ENCODE assay signal across 7 cellular contexts in the genomic region with DNA sequence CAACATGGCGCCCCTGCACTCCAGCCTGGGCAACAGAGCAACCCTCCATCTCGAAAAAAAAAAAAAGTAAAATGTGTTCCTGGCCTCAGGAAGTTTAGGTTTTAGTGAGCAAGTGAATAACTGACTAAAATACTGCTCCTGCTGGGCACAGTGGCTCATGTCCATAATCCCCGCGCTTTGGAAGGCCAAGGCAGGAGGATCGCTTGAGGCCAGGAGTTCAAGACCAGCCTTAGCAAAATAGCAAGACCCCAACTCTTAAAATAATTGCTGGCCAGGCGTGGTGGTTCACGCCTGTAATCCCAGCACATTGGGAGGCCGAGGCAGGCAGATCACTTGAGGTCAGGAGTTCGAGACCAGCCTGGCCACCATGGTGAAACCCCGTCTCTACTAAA. TPM values are rescaled to one million over a fixed set of nuclear protein-coding genes. Genes with fewer than 3 reads are reported as not detected.
DNase-seq lines count a peak whose midpoint lies in the region; ATAC-seq and TF ChIP-seq lines count a peak whose summit lies in the region.
"Not testable (repeated sequence)": the region's sequence is repeated elsewhere in the genome, so short reads cannot be mapped to it uniquely, and the experiment has no call there.

No MANE protein-coding gene starts in this region.

- H4K20me1 ChIP-seq in KMS-11 (ENCODE audit: insufficient read depth): peaks cover 13% of the 10 kb centered on the region; the same call in 1 of the 2 replicates

- not testable (repeated sequence) for H3K9me3 Mint-ChIP-seq in activated CD4-positive, alpha-beta T cell treated with anti-CD3 and anti-CD28 coated beads for 36 hours (ENCODE audit: low read depth); dendritic cell treated with granulocyte-macrophage colony-stimulating factor and Interleukin-4, amounts not matched to agents 40 ng/mL and 50 ng/mL, for 4 days; mesothelial cell of epicardium

- not testable (repeated sequence) for H3K27ac Mint-ChIP-seq in activated CD4-positive, alpha-beta T cell treated with anti-CD3 and anti-CD28 coated beads for 36 hours; mesothelial cell of epicardium
- peak overlapping the region; percentile 89 for H3K27ac Mint-ChIP-seq in dendritic cell treated with granulocyte-macrophage colony-stimulating factor and Interleukin-4, amounts not matched to agents 40 ng/mL and 50 ng/mL, for 4 days

- not testable (repeated sequence) for H3K9me3 ChIP-seq in parathyroid adenoma (ENCODE audit: control insufficient read depth, low read length)

- peaks cover 15% of the 10 kb centered on the region for H3K36me3 Mint-ChIP-seq in activated CD4-positive, alpha-beta T cell treated with anti-CD3 and anti-CD28 coated beads for 36 hours (ENCODE audit: low read depth)
- H3K36me3 Mint-ChIP-seq in dendritic cell treated with granulocyte-macrophage colony-stimulating factor and Interleukin-4, amounts not matched to agents 40 ng/mL and 50 ng/mL, for 4 days (ENCODE audit: low read depth): peaks cover 23% of the 10 kb centered on the region
- H3K36me3 Mint-ChIP-seq in mesothelial cell of epicardium: not testable (repeated sequence)

- H3K27me3 Mint-ChIP-seq in activated CD4-positive, alpha-beta T cell treated with anti-CD3 and anti-CD28 coated beads for 36 hours; dendritic cell treated with granulocyte-macrophage colony-stimulating factor and Interleukin-4, amounts not matched to agents 40 ng/mL and 50 ng/mL, for 4 days; mesothelial cell of epicardium (ENCODE audit: low read depth): not testable (repeated sequence)

- not testable (repeated sequence) for H3K4me3 ChIP-seq in KMS-11 (IDR thresholded peaks at IDR 0.05; ENCODE audit: insufficient read depth, low read depth, low read length); parathyroid adenoma (ENCODE audit: low read depth, low read length)

- H3K4me1 ChIP-seq in KMS-11 (ENCODE audit: low read depth, poor library complexity, severe bottlenecking): peaks cover 21% of the 10 kb centered on the region
- H3K4me1 ChIP-seq in parathyroid adenoma: not testable (repeated sequence)

- H3K4me2 ChIP-seq in KMS-11; parathyroid adenoma (ENCODE audit: low read length): not testable (repeated sequence)

- TF ChIP-seq CTCF in KMS-11 (conservative IDR thresholded peaks at IDR 0.05; ENCODE audit: low read depth, low read length); mesothelial cell of epicardium (IDR thresholded peaks at IDR 0.05; ENCODE audit: unreplicated experiment); parathyroid adenoma (IDR thresholded peaks at IDR 0.05): not testable (repeated sequence)

- not testable (repeated sequence) for H3K36me3 ChIP-seq in KMS-11 (ENCODE audit: insufficient read depth); parathyroid adenoma (ENCODE audit: control insufficient read depth, insufficient read depth, low read length)

- intact Hi-C loops in activated CD4-positive, alpha-beta T cell treated with anti-CD3 and anti-CD28 coated beads for 36 hours (cut with DNase I, micrococcal nuclease): loop anchor here in 1 of 2 experiments (5.0 kb wide), 1 partner anchor 490 kb away; a partner anchor contains a TSS
- intact Hi-C loops in dendritic cell treated with granulocyte-macrophage colony-stimulating factor and Interleukin-4, amounts not matched to agents 40 ng/mL and 50 ng/mL, for 4 days (cut with micrococcal nuclease): loop anchor here (5.0 kb wide), 1 partner anchor 40 kb away; no protein-coding TSS in a partner anchor

- DNase-seq in DMS53 (lab: John Stamatoyannopoulos, UW): peak; percentile 32
- DNase-seq in activated CD4-positive, alpha-beta T cell treated with anti-CD3 and anti-CD28 coated beads for 36 hours; mesothelial cell of epicardium (ENCODE audit: low spot score in 2 of 2, unreplicated experiment in 2 of 2): not testable (repeated sequence)
- DNase-seq in activated effector memory CD4-positive, alpha-beta T cell treated with anti-CD3 and anti-CD28 coated beads, Interleukin-2, amount 50 U/mL, for 16 hours: peak; percentile 28

- peaks cover 20% of the 10 kb centered on the region for H3K79me2 ChIP-seq in KMS-11 (ENCODE audit: insufficient read depth, low read depth)
- peaks cover 20% of the 10 kb centered on the region for H3K79me2 ChIP-seq in parathyroid adenoma

- H3K27ac ChIP-seq in KMS-11, parathyroid adenoma: not testable (repeated sequence)

- CTCF ChIA-PET in activated CD4-positive, alpha-beta T cell treated with anti-CD3 and anti-CD28 coated beads for 36 hours (lab: Charles Lee): interaction anchor here (1.2 to 1.3 kb wide), 3 partner anchors 15 to 47 kb away, joined by 4 to 8 read pairs (median 6); no protein-coding TSS in a partner anchor

- H3K4me1 Mint-ChIP-seq in activated CD4-positive, alpha-beta T cell treated with anti-CD3 and anti-CD28 coated beads for 36 hours: peaks cover 32% of the 10 kb centered on the region
- peaks cover 23% of the 10 kb centered on the region for H3K4me1 Mint-ChIP-seq in dendritic cell treated with granulocyte-macrophage colony-stimulating factor and Interleukin-4, amounts not matched to agents 40 ng/mL and 50 ng/mL, for 4 days (ENCODE audit: low read depth)
- H3K4me1 Mint-ChIP-seq in mesothelial cell of epicardium: peaks cover 10% of the 10 kb centered on the region

- not testable (repeated sequence) for H3K27me3 ChIP-seq in KMS-11 (ENCODE audit: insufficient read depth, low read depth); parathyroid adenoma (ENCODE audit: control insufficient read depth, insufficient read depth, low read length)

- H3K9ac ChIP-seq in KMS-11, parathyroid adenoma: not testable (repeated sequence)

- POLR2A ChIA-PET in activated CD4-positive, alpha-beta T cell treated with anti-CD3 and anti-CD28 coated beads for 36 hours (lab: Charles Lee): not testable (repeated sequence)

- peak overlapping the region; percentile 78 for H3K4me3 Mint-ChIP-seq in activated CD4-positive, alpha-beta T cell treated with anti-CD3 and anti-CD28 coated beads for 36 hours
- not testable (repeated sequence) for H3K4me3 Mint-ChIP-seq in dendritic cell treated with granulocyte-macrophage colony-stimulating factor and Interleukin-4, amounts not matched to agents 40 ng/mL and 50 ng/mL, for 4 days
- H3K4me3 Mint-ChIP-seq in mesothelial cell of epicardium: peak overlapping the region; percentile 34

- H2AFZ ChIP-seq in KMS-11 (ENCODE audit: low read depth) (peak overlapping the region; percentile 64; the same call in 1 of the 2 replicates), parathyroid adenoma (peak overlapping the region; percentile 82)

- ATAC-seq in activated CD4-positive, alpha-beta T cell treated with anti-CD3 and anti-CD28 coated beads for 36 hours: not testable (repeated sequence)

RNA-seq across cellular contexts. Expression of a gene that starts 0.8 kb away (rescaled TPM):
- total RNA-seq in activated CD4-positive, alpha-beta T cell treated with anti-CD3 and anti-CD28 coated beads for 36 hours: 10 to 100 TPM; 37.2 to 41.1 TPM
- total RNA-seq in mesothelial cell of epicardium: 41.9 to 43.5 TPM (median 42.5 TPM) in 3 replicates
